In the genomic region with DNA sequence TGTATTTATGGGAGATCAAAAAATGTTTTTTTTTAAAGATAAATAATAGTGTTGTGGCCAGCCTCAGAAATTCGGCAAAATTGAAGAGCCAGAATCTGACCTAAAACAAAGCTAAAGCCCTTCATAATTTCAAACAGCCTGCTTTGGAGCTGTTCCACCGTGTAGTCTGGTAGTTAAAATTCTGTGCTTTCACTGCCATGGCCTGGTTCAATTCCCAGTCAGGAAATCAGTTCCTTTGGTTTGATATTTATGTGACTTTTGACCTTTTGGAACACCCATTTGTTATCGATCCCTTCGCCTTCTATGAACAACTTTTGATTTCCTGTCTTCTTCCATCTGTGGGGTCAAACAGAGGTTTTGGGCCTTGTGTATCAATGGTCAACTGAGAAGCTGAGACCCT, we compare ENCODE assay signal across 28 cellular contexts.
"Had no signal": no experiment of that assay in that cellular context is flagged by ENCODE, and none has a peak within 500 bp of the region (broad histone marks: within the 10 kb centered on the region; RNA-seq: fewer than 3 reads in every experiment).

No MANE protein-coding gene starts in this region.

- H3K27me3 ChIP-seq: stomach, suprapubic skin, testis, thyroid gland, tibial artery, tibial nerve, transverse colon, upper lobe of left lung, upper lobe of right lung, uterus, vagina had no signal

- H3K36me3 ChIP-seq: stomach, suprapubic skin, thoracic aorta, thyroid gland, tibial artery, tibial nerve, transverse colon, upper lobe of left lung, upper lobe of right lung, uterus, vagina had no signal

- H3K27ac ChIP-seq: stomach, suprapubic skin, testis, thoracic aorta, thyroid gland, tibial artery, tibial nerve, transverse colon, upper lobe of left lung, upper lobe of right lung, uterus, vagina had no signal

- ATAC-seq: stimulated activated effector memory CD8-positive, alpha-beta T cell treated with anti-CD3 and anti-CD28 coated beads, Interleukin-12 subunit alpha, Interleukin-12 subunit beta, amount 100 ng/mL, for 72 hours; stimulated activated memory B cell treated with anti-CD40 and anti-IgM and Interleukin-4, amounts not matched to agents 10 μg/mL and 1 μg/mL and 100 μg/mL, for 72 hours; stimulated activated naive B cell treated with anti-CD40 and anti-IgM and Interleukin-4, amounts not matched to agents 10 μg/mL and 1 μg/mL and 100 μg/mL, for 72 hours; stimulated activated naive CD8-positive, alpha-beta T cell treated with anti-CD3 and anti-CD28 coated beads, Interleukin-15, amount 100 ng/mL, for 72 hours; stimulated activated naive CD8-positive, alpha-beta T cell treated with anti-CD3 and anti-CD28 coated beads, Interleukin-15, Interleukin-2, amounts not matched to agents 100 U/mL and 50 U/mL, for 24 hours; upper lobe of right lung had no signal

- H3K4me3 ChIP-seq: stomach, suprapubic skin, testis, thoracic aorta, thyroid gland, tibial artery, tibial nerve, transverse colon, upper lobe of left lung, upper lobe of right lung, uterus, vagina had no signal

- H3K27ac Mint-ChIP-seq: stimulated activated effector memory CD8-positive, alpha-beta T cell treated with anti-CD3 and anti-CD28 coated beads, Interleukin-12 subunit alpha, Interleukin-12 subunit beta, amount 100 ng/mL, for 72 hours; stimulated activated memory B cell treated with anti-CD40 and anti-IgM and Interleukin-4, amounts not matched to agents 10 μg/mL and 1 μg/mL and 100 μg/mL, for 72 hours; stimulated activated naive B cell treated with anti-CD40 and anti-IgM and Interleukin-4, amounts not matched to agents 10 μg/mL and 1 μg/mL and 100 μg/mL, for 72 hours; stimulated activated naive CD8-positive, alpha-beta T cell treated with anti-CD3 and anti-CD28 coated beads, Interleukin-15, Interleukin-2, amounts not matched to agents 100 ng/mL and 50 ng/mL, for 24 hours; type B pancreatic cell had no signal

- H3K36me3 Mint-ChIP-seq: stimulated activated effector memory CD8-positive, alpha-beta T cell treated with anti-CD3 and anti-CD28 coated beads, Interleukin-12 subunit alpha, Interleukin-12 subunit beta, amount 100 ng/mL, for 72 hours; stimulated activated memory B cell treated with anti-CD40 and anti-IgM and Interleukin-4, amounts not matched to agents 10 μg/mL and 1 μg/mL and 100 μg/mL, for 72 hours; stimulated activated naive B cell treated with anti-CD40 and anti-IgM and Interleukin-4, amounts not matched to agents 10 μg/mL and 1 μg/mL and 100 μg/mL, for 72 hours had no signal

- H3K4me1 Mint-ChIP-seq: stimulated activated effector memory CD8-positive, alpha-beta T cell treated with anti-CD3 and anti-CD28 coated beads, Interleukin-12 subunit alpha, Interleukin-12 subunit beta, amount 100 ng/mL, for 72 hours; stimulated activated memory B cell treated with anti-CD40 and anti-IgM and Interleukin-4, amounts not matched to agents 10 μg/mL and 1 μg/mL and 100 μg/mL, for 72 hours; stimulated activated naive B cell treated with anti-CD40 and anti-IgM and Interleukin-4, amounts not matched to agents 10 μg/mL and 1 μg/mL and 100 μg/mL, for 72 hours; stimulated activated naive CD8-positive, alpha-beta T cell treated with anti-CD3 and anti-CD28 coated beads, Interleukin-15, amount 100 ng/mL, for 72 hours had no signal

- DNase-seq: stimulated activated CD4-positive, alpha-beta T cell treated with anti-CD3 and anti-CD28 coated beads, Interleukin-2, amount 100 ng/mL, for 48 hours; stimulated activated CD4-positive, alpha-beta T cell treated with anti-CD3 and anti-CD28 coated beads, Interleukin-4, amount 100 ng/mL, for 1 hour; stimulated activated CD4-positive, alpha-beta T cell treated with anti-CD3 and anti-CD28 coated beads, Interleukin-4, amount 100 ng/mL, for 24 hours; stimulated activated CD4-positive, alpha-beta T cell treated with anti-CD3 and anti-CD28 coated beads, Interleukin-4, amount 100 ng/mL, for 4 hours; stimulated activated CD8-positive, alpha-beta memory T cell treated with anti-CD3 and anti-CD28 coated beads, Interleukin-4, amount 100 ng/mL, for 48 hours; stimulated activated naive B cell treated with anti-CD40 and anti-IgM and Interleukin-4, amounts not matched to agents 10 μg/mL and 1 μg/mL and 100 μg/mL, for 72 hours; stimulated activated naive CD4-positive, alpha-beta T cell; stimulated activated naive CD4-positive, alpha-beta T cell treated with Interleukin-2 at 50 U/mL for 16 hours; stimulated activated naive CD8-positive, alpha-beta T cell treated with anti-CD3 and anti-CD28 coated beads, Interleukin-15, amount 100 ng/mL, for 72 hours; stimulated activated naive CD8-positive, alpha-beta T cell treated with anti-CD3 and anti-CD28 coated beads, Interleukin-15, Interleukin-2, amounts not matched to agents 100 U/mL and 50 U/mL, for 24 hours; stomach; substantia nigra; testis; thyroid gland; tibial artery; transverse colon; upper lobe of left lung; upper lobe of right lung; uterus had no signal

- H3K4me3 Mint-ChIP-seq: stimulated activated effector memory CD8-positive, alpha-beta T cell treated with anti-CD3 and anti-CD28 coated beads, Interleukin-12 subunit alpha, Interleukin-12 subunit beta, amount 100 ng/mL, for 72 hours; stimulated activated memory B cell treated with anti-CD40 and anti-IgM and Interleukin-4, amounts not matched to agents 10 μg/mL and 1 μg/mL and 100 μg/mL, for 72 hours; stimulated activated naive B cell treated with anti-CD40 and anti-IgM and Interleukin-4, amounts not matched to agents 10 μg/mL and 1 μg/mL and 100 μg/mL, for 72 hours; stimulated activated naive CD8-positive, alpha-beta T cell treated with anti-CD3 and anti-CD28 coated beads, Interleukin-15, amount 100 ng/mL, for 72 hours; stimulated activated naive CD8-positive, alpha-beta T cell treated with anti-CD3 and anti-CD28 coated beads, Interleukin-15, Interleukin-2, amounts not matched to agents 100 ng/mL and 50 ng/mL, for 24 hours; type B pancreatic cell had no signal

- FAIRE-seq: urothelium cell line had no signal

- H3K4me1 ChIP-seq: stomach, suprapubic skin, testis, thyroid gland, tibial artery, tibial nerve, transverse colon, upper lobe of left lung, upper lobe of right lung, uterus, vagina had no signal

- H3K9me3 ChIP-seq: suprapubic skin, testis, thoracic aorta, thyroid gland, tibial artery, tibial nerve, transverse colon, upper lobe of left lung, upper lobe of right lung, uterus, vagina had no signal

- H3K27me3 Mint-ChIP-seq: stimulated activated memory B cell treated with anti-CD40 and anti-IgM and Interleukin-4, amounts not matched to agents 10 μg/mL and 1 μg/mL and 100 μg/mL, for 72 hours; stimulated activated naive B cell treated with anti-CD40 and anti-IgM and Interleukin-4, amounts not matched to agents 10 μg/mL and 1 μg/mL and 100 μg/mL, for 72 hours; stimulated activated naive CD8-positive, alpha-beta T cell treated with anti-CD3 and anti-CD28 coated beads, Interleukin-15, amount 100 ng/mL, for 72 hours; type B pancreatic cell had no signal
